In the genomic region with DNA sequence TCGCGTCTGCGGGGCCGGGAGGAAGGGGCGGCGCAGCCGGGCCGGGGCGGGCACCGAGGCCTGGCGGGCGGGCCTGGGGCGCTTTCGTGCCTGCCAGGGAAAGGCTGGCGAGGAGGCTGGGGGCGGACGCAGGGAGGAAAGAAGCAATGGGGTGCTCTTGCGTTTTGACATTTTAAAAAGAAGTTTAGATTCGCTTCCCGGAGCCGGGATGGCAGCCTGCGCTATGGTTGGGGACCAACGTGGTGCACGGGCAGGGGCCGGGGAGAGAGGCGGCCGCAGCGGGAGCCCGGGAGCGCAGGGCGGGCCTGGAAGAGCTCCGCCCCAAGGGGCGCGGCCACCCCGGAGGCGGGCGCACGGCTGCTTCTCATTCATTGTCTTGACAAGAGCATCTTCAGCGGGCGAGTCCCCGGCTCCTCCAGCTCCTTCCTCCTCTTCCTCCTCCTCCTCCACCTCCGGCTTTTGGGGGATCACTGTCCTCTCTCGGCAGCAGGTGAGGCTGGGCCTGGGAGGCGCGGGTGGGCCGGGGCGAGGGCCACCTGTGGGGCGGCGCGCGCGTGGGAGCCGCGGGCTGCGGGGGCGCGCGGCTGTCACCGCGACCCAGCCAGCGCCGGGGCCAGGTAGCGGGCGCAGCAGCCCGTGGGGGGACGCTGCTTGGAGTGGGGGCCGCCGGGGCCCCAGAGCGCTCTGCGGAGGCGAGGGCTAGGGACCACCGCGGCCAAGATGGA, we compare ENCODE assay signal across 1 cellular context.
A peak's percentile ranks its signal among the peaks of the same experiment; 100 is the strongest.
TF ChIP-seq lines count a peak whose summit lies in the region.

A gene (plus strand): TSS at position 367 of the 725 bp plus-strand sequence. CDS start 1,608 bp downstream, outside the sequence.

TF ChIP-seq in HepG2, 621 proteins besides CTCF, POLR2A, EP300 and RAD21 (continued from another document):
- TF ChIP-seq, protein P1, sequence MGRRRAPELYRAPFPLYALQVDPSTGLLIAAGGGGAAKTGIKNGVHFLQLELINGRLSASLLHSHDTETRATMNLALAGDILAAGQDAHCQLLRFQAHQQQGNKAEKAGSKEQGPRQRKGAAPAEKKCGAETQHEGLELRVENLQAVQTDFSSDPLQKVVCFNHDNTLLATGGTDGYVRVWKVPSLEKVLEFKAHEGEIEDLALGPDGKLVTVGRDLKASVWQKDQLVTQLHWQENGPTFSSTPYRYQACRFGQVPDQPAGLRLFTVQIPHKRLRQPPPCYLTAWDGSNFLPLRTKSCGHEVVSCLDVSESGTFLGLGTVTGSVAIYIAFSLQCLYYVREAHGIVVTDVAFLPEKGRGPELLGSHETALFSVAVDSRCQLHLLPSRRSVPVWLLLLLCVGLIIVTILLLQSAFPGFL (CRISPR knock-in tag; IDR thresholded peaks at IDR 0.05): no peak
- TF ChIP-seq ZNF460 (CRISPR knock-in tag; IDR thresholded peaks at IDR 0.05; ENCODE audit: borderline replicate concordance) (no peak), NKX3-1 (CRISPR knock-in tag; IDR thresholded peaks at IDR 0.05) (no peak), ZFY (CRISPR knock-in tag; IDR thresholded peaks at IDR 0.05) (peak; percentile 87), PHF21A (CRISPR knock-in tag; IDR thresholded peaks at IDR 0.05) (peak; percentile 41; the same call in 1 of the 2 replicates), ISL2 (CRISPR knock-in tag; IDR thresholded peaks at IDR 0.05) (0 out of 2 replicates have a peak, but pooled peaks have one; percentile 17), RORA (CRISPR knock-in tag; IDR thresholded peaks at IDR 0.05) (no peak), NPAS2 (CRISPR knock-in tag; IDR thresholded peaks at IDR 0.05; ENCODE audit: borderline replicate concordance) (no peak), IKZF4 (CRISPR knock-in tag; IDR thresholded peaks at IDR 0.05; ENCODE audit: borderline replicate concordance, low read depth, not compliant biosample characterization) (no peak), ZBTB42 (CRISPR knock-in tag; IDR thresholded peaks at IDR 0.05) (no peak), KAT7 (CRISPR knock-in tag; IDR thresholded peaks at IDR 0.05; ENCODE audit: borderline replicate concordance) (peak; percentile 39; the same call in 1 of the 2 replicates), ZNF878 (CRISPR knock-in tag; IDR thresholded peaks at IDR 0.05) (no peak), ARNTL (CRISPR knock-in tag; IDR thresholded peaks at IDR 0.05) (0 out of 2 replicates have a peak, but pooled peaks have one; percentile 47), TAF1 (CRISPR knock-in tag; IDR thresholded peaks at IDR 0.05) (peak; percentile 35; the same call in 1 of the 2 replicates)
- TF ChIP-seq, protein P2, sequence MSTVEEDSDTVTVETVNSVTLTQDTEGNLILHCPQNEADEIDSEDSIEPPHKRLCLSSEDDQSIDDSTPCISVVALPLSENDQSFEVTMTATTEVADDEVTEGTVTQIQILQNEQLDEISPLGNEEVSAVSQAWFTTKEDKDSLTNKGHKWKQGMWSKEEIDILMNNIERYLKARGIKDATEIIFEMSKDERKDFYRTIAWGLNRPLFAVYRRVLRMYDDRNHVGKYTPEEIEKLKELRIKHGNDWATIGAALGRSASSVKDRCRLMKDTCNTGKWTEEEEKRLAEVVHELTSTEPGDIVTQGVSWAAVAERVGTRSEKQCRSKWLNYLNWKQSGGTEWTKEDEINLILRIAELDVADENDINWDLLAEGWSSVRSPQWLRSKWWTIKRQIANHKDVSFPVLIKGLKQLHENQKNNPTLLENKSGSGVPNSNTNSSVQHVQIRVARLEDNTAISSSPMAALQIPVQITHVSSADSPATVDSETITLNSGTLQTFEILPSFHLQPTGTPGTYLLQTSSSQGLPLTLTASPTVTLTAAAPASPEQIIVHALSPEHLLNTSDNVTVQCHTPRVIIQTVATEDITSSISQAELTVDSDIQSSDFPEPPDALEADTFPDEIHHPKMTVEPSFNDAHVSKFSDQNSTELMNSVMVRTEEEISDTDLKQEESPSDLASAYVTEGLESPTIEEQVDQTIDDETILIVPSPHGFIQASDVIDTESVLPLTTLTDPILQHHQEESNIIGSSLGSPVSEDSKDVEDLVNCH (CRISPR knock-in tag; IDR thresholded peaks at IDR 0.05): no peak
- TF ChIP-seq, protein P3, sequence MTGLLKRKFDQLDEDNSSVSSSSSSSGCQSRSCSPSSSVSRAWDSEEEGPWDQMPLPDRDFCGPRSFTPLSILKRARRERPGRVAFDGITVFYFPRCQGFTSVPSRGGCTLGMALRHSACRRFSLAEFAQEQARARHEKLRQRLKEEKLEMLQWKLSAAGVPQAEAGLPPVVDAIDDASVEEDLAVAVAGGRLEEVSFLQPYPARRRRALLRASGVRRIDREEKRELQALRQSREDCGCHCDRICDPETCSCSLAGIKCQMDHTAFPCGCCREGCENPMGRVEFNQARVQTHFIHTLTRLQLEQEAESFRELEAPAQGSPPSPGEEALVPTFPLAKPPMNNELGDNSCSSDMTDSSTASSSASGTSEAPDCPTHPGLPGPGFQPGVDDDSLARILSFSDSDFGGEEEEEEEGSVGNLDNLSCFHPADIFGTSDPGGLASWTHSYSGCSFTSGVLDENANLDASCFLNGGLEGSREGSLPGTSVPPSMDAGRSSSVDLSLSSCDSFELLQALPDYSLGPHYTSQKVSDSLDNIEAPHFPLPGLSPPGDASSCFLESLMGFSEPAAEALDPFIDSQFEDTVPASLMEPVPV (CRISPR knock-in tag; IDR thresholded peaks at IDR 0.05): no peak
- TF ChIP-seq, protein P4, sequence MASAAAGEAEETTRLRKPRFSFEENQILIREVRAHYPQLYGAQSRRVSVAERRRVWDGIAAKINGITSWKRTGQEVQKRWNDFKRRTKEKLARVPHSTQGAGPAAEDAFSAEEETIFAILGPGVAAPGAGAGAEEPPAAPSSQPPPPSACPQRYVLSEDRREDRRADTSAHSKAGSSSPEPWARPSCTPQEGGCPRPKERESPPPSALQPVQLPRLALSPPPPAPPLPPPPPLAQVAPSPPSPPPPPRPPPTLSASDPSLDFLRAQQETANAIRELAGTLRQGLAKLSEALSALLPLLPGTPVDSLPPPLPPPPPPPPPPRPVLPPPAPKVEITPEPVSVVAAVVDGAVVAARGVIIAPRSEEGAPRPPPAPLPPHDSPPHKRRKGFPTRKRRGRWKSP (CRISPR knock-in tag; IDR thresholded peaks at IDR 0.05): peak; percentile 87
- TF ChIP-seq, protein P5, sequence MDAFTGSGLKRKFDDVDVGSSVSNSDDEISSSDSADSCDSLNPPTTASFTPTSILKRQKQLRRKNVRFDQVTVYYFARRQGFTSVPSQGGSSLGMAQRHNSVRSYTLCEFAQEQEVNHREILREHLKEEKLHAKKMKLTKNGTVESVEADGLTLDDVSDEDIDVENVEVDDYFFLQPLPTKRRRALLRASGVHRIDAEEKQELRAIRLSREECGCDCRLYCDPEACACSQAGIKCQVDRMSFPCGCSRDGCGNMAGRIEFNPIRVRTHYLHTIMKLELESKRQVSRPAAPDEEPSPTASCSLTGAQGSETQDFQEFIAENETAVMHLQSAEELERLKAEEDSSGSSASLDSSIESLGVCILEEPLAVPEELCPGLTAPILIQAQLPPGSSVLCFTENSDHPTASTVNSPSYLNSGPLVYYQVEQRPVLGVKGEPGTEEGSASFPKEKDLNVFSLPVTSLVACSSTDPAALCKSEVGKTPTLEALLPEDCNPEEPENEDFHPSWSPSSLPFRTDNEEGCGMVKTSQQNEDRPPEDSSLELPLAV (CRISPR knock-in tag; conservative IDR thresholded peaks at IDR 0.05; ENCODE audit: low read depth): no peak
